In genomic region chr5:134135091-134135655, GRCh38 we compare ENCODE assay signal across 17 cellular contexts. TPM values are rescaled to one million over a fixed set of nuclear protein-coding genes. Genes with fewer than 3 reads are reported as not detected.
DNase-seq lines count a peak whose midpoint lies in the region; ATAC-seq and TF ChIP-seq lines count a peak whose summit lies in the region.
"Had no signal": no experiment of that assay in that cellular context is flagged by ENCODE, and none has a peak within 500 bp of the region (broad histone marks: within the 10 kb centered on the region; RNA-seq: fewer than 3 reads in every experiment).

No MANE protein-coding gene starts in this region.

- peak; percentile 15 for DNase-seq in CD14-positive monocyte (ENCODE audit: low spot score)
- DNase-seq in CD8-positive, alpha-beta memory T cell: peak in 1 of 5 donors; percentile 27
- no peak for DNase-seq in activated naive CD4-positive, alpha-beta T cell treated with anti-CD3 and anti-CD28 coated beads, Interleukin-2, amount 50 U/mL, for 72 hours (ENCODE audit: low spot score in 2 of 2)
- no peak for DNase-seq in naive B cell
- DNase-seq in occipital lobe (lab: John Stamatoyannopoulos, UW): no peak
- no peak for DNase-seq in HT-29 (ENCODE audit: low spot score)
- no peak for DNase-seq in H4 (ENCODE audit: low spot score)
- DNase-seq: anterior cingulate cortex; colonic mucosa; KBM-7; mucosa of descending colon; NCI-H1417 treated with DMSO at 0.1 percent for 48 hours; NK-92 treated with Interleukin-12 subunit alpha and Interleukin-12 subunit beta, amount 100 ng/mL, for 24 hours; small intestine; T-helper 9 cell had no signal

- no peak for TF ChIP-seq CTCF in CD14-positive monocyte (IDR thresholded peaks at IDR 0.05)

- H3K9me3 Mint-ChIP-seq in CD14-positive monocyte: peaks cover 0 to 2% (median 0%) of the 10 kb centered on the region in 7 donors
- peaks cover 0 to 2% (median 0%) of the 10 kb centered on the region in 5 donors for H3K9me3 Mint-ChIP-seq in CD8-positive, alpha-beta memory T cell
- no peaks in the 10 kb centered on the region for H3K9me3 Mint-ChIP-seq in activated naive CD4-positive, alpha-beta T cell treated with anti-CD3 and anti-CD28 coated beads, Interleukin-2, amount 50 U/mL, for 72 hours
- H3K9me3 Mint-ChIP-seq in naive B cell: no peaks in the 10 kb centered on the region

- H3K36me3 ChIP-seq in CD8-positive, alpha-beta memory T cell (ENCODE audit: insufficient read depth, low read length): peaks cover 72% of the 10 kb centered on the region
- H3K36me3 ChIP-seq: colonic mucosa had no signal

- H3K4me1 ChIP-seq in CD8-positive, alpha-beta memory T cell (ENCODE audit: insufficient read depth, low read length): peaks cover 100% of the 10 kb centered on the region
- H3K4me1 ChIP-seq: colonic mucosa had no signal

- intact Hi-C loops in CD14-positive monocyte (cut with micrococcal nuclease): no loop called here

- no peaks in the 10 kb centered on the region for H3K27me3 ChIP-seq in CD8-positive, alpha-beta memory T cell (ENCODE audit: insufficient read depth, low read length, poor library complexity, severe bottlenecking)
- H3K27me3 ChIP-seq: colonic mucosa had no signal

- H3K36me3 Mint-ChIP-seq in CD14-positive monocyte (peaks cover 22 to 35% of the 10 kb centered on the region in 2 donors), naive B cell (peaks cover 3 to 13% of the 10 kb centered on the region in 2 donors)
- H3K36me3 Mint-ChIP-seq in CD8-positive, alpha-beta memory T cell: peaks cover 21 to 96% (median 28%) of the 10 kb centered on the region in 3 donors
- H3K36me3 Mint-ChIP-seq in activated naive CD4-positive, alpha-beta T cell treated with anti-CD3 and anti-CD28 coated beads, Interleukin-2, amount 50 U/mL, for 72 hours: peaks cover 16 to 65% of the 10 kb centered on the region in 2 donors

- no peak overlapping the region for H3K27ac ChIP-seq in CD8-positive, alpha-beta memory T cell (ENCODE audit: low read depth, low read length)
- H3K27ac ChIP-seq: colonic mucosa had no signal

- POLR2A ChIA-PET in CD8-positive, alpha-beta memory T cell (lab: Charles Lee): interaction anchor here (0.6 to 16.0 kb wide), 3 partner anchors 18 to 390 kb away, joined by 3 to 272 read pairs (median 3); partner anchors contain the start of gene TCF7

- H3K4me3 Mint-ChIP-seq in CD14-positive monocyte (no peak overlapping the region), naive B cell (peak overlapping the region in 1 of 8 donors; percentile 13)
- peak overlapping the region; percentile 49 to 78 (median 72) for H3K4me3 Mint-ChIP-seq in CD8-positive, alpha-beta memory T cell

- no peaks in the 10 kb centered on the region for H3K9me3 ChIP-seq in CD8-positive, alpha-beta memory T cell (ENCODE audit: low read length)
- H3K9me3 ChIP-seq: colonic mucosa, mucosa of descending colon had no signal

- ATAC-seq in activated naive CD4-positive, alpha-beta T cell treated with anti-CD3 and anti-CD28 coated beads, Interleukin-2, amount 50 U/mL, for 72 hours: no peak
- no peak for ATAC-seq in naive B cell (ENCODE audit: low read depth in 2 of 2)
- ATAC-seq in GM18870 (IDR thresholded peaks at IDR 0.05; ENCODE audit: unreplicated experiment): no peak
- ATAC-seq: esophagus mucosa, mucosa of descending colon had no signal

- H3K27ac Mint-ChIP-seq in CD14-positive monocyte (peak overlapping the region in 1 of 7 donors; percentile 2), naive B cell (peak overlapping the region in 4 of 6 donors; percentile 1 to 97 (median 12))
- peak overlapping the region; percentile 87 to 100 (median 96) for H3K27ac Mint-ChIP-seq in CD8-positive, alpha-beta memory T cell
- H3K27ac Mint-ChIP-seq in activated naive CD4-positive, alpha-beta T cell treated with anti-CD3 and anti-CD28 coated beads, Interleukin-2, amount 50 U/mL, for 72 hours: peak overlapping the region; percentile 20 to 24

- CTCF ChIA-PET in CD8-positive, alpha-beta memory T cell (lab: Charles Lee): interaction anchor here (5.7 to 26.0 kb wide), 2 partner anchors 10 to 93 kb away, joined by 39 to 429 read pairs; no protein-coding TSS in a partner anchor

- H3K27me3 Mint-ChIP-seq in CD14-positive monocyte (ENCODE audit: low read depth in 3 of 3) (peaks cover 0 to 2% (median 0%) of the 10 kb centered on the region in 3 donors), naive B cell (no peaks in the 10 kb centered on the region)
- H3K27me3 Mint-ChIP-seq in CD8-positive, alpha-beta memory T cell: no peaks in the 10 kb centered on the region

- H3K4me1 Mint-ChIP-seq in CD14-positive monocyte (peaks cover 12% of the 10 kb centered on the region), naive B cell (peaks cover 37 to 56% (median 51%) of the 10 kb centered on the region in 3 donors)
- H3K4me1 Mint-ChIP-seq in CD8-positive, alpha-beta memory T cell: peaks cover 90 to 99% (median 99%) of the 10 kb centered on the region in 3 donors

- peak overlapping the region; percentile 31 for H3K4me3 ChIP-seq in CD8-positive, alpha-beta memory T cell (ENCODE audit: low read length)
- H3K4me3 ChIP-seq: colonic mucosa, mucosa of descending colon had no signal

RNA-seq across cellular contexts. Expression of gene TCF7, which starts 20.7 kb away (rescaled TPM):
- under 1 TPM; 0.83 to 0.84 TPM for polyA plus RNA-seq in CD14-positive monocyte
- 10 to 100 TPM; 85.2 to 89.7 TPM for total RNA-seq in CD8-positive, alpha-beta memory T cell
- polyA plus RNA-seq in CD8-positive, alpha-beta memory T cell: 344 TPM
- 100 to 1,000 TPM in 1 of 2 donors, 10 to 100 TPM in 1; 93.5 to 229 TPM for total RNA-seq in activated naive CD4-positive, alpha-beta T cell treated with anti-CD3 and anti-CD28 coated beads, Interleukin-2, amount 50 U/mL, for 72 hours
- polyA plus RNA-seq in naive B cell (ENCODE audit: low read depth in 6 of 6): 1 to 10 TPM in 5 of 6 donors, under 1 TPM in 1; 0.34 to 3.7 (median 2.4) TPM
- total RNA-seq in occipital lobe: not detected
- total RNA-seq in HT-29 (2014; rRNA removed; shearing (Covaris generic)): 23.8 and 28.5 TPM in 2 replicates
- 1.5 and 2.9 TPM in 2 replicates for total RNA-seq in H4 (2014; rRNA removed; shearing (Covaris generic))

RNA-seq across cellular contexts. Expression of gene SKP1, which starts 41.6 kb away (rescaled TPM):
- 100 to 1,000 TPM; 735 to 787 TPM for polyA plus RNA-seq in CD14-positive monocyte
- total RNA-seq in CD8-positive, alpha-beta memory T cell: 100 to 1,000 TPM; 264 to 280 TPM
- polyA plus RNA-seq in CD8-positive, alpha-beta memory T cell: 1,187 TPM
- total RNA-seq in activated naive CD4-positive, alpha-beta T cell treated with anti-CD3 and anti-CD28 coated beads, Interleukin-2, amount 50 U/mL, for 72 hours: 100 to 1,000 TPM; 156 to 291 TPM
- polyA plus RNA-seq in naive B cell (ENCODE audit: low read depth in 6 of 6): 1,000 to 10,000 TPM; 1,058 to 1,567 (median 1,113) TPM
- total RNA-seq in occipital lobe: 178 TPM
- total RNA-seq in HT-29 (2014; rRNA removed; shearing (Covaris generic)): 82.2 and 87.7 TPM in 2 replicates
- 886 and 1,193 TPM in 2 replicates for total RNA-seq in H4 (2014; rRNA removed; shearing (Covaris generic))

Comparison
In these comparisons a context has a peak if more than half of its experiments do, and no peak if none do; other contexts are left out.
1. H3K4me3 Mint-ChIP-seq: peak in CD8-positive, alpha-beta memory T cell (7 of 7); none in CD14-positive monocyte (0 of 2).